Comparison of ENCODE assay signal across 19 cellular contexts in genomic region chr19:13045812-13046211, GRCh38. TPM values are rescaled to one million over a fixed set of nuclear protein-coding genes. Genes with fewer than 3 reads are reported as not detected.
DNase-seq lines count a peak whose midpoint lies in the region; TF ChIP-seq lines count a peak whose summit lies in the region.
"Had no signal": no experiment of that assay in that cellular context is flagged by ENCODE, and none has a peak within 500 bp of the region (broad histone marks: within the 10 kb centered on the region; RNA-seq: fewer than 3 reads in every experiment).

No MANE protein-coding gene starts in this region.

- H3K4me1 ChIP-seq in mammary epithelial cell (ENCODE audit: insufficient read depth, low read length) (peaks cover 29% of the 10 kb centered on the region), mesenchymal stem cell (ENCODE audit: control insufficient read depth, insufficient read depth, low read depth, low read length) (peaks cover 20% of the 10 kb centered on the region), tibial artery (peaks cover 0 to 97% (median 82%) of the 10 kb centered on the region in 4 donors), HAP-1 (no peaks in the 10 kb centered on the region)

- POLR2A ChIA-PET in MCF 10A (lab: Yijun Ruan, JAX) = no interaction called here

- no peak overlapping the region for H3K18ac ChIP-seq in mesenchymal stem cell (ENCODE audit: low read depth in 1 of 2, low read length in 2 of 2)

- peaks cover 11% of the 10 kb centered on the region for H3K4me1 Mint-ChIP-seq in MCF 10A (ENCODE audit: insufficient read depth, unreplicated experiment)

- intact Hi-C loops in MCF 10A (cut with micrococcal nuclease) = no loop called here
- intact Hi-C loops in mammary epithelial cell (cut with micrococcal nuclease) = no loop called here
- intact Hi-C loops in tibial artery (cut with DNase I; ENCODE audit: low total_unique reads) = no loop called here

- H3K9me3 ChIP-seq in mammary epithelial cell (replicated peaks; ENCODE audit: insufficient read depth, low read length) = no peaks in the 10 kb centered on the region
- no peaks in the 10 kb centered on the region for H3K9me3 ChIP-seq in mesenchymal stem cell (ENCODE audit: control insufficient read depth, low read length)
- no peaks in the 10 kb centered on the region for H3K9me3 ChIP-seq in tibial artery
- H3K9me3 ChIP-seq in HAP-1 = no peaks in the 10 kb centered on the region
- H3K9me3 ChIP-seq: BLaER1 had no signal

- no peaks in the 10 kb centered on the region for H3K27me3 ChIP-seq in mammary epithelial cell (ENCODE audit: insufficient read depth, low read length)
- H3K27me3 ChIP-seq in mesenchymal stem cell (ENCODE audit: control insufficient read depth in 1 of 2, insufficient read depth in 1 of 2, low read length in 2 of 2) = no peaks in the 10 kb centered on the region
- no peaks in the 10 kb centered on the region for H3K27me3 ChIP-seq in tibial artery
- H3K27me3 ChIP-seq in HAP-1 (ENCODE audit: low read depth) = no peaks in the 10 kb centered on the region
- H3K27me3 ChIP-seq: BLaER1 had no signal

- H3K27me3 Mint-ChIP-seq in MCF 10A (ENCODE audit: insufficient read depth, unreplicated experiment) = no peaks in the 10 kb centered on the region

- no peak overlapping the region for H3K4ac ChIP-seq in mesenchymal stem cell (ENCODE audit: low read depth in 1 of 2, low read length in 2 of 2)

- CTCF ChIA-PET in MCF 10A (lab: Yijun Ruan, JAX) (interaction anchor here (0.6 to 2.1 kb wide), 4 partner anchors 12 to 80 kb away, joined by 3 to 7 read pairs (median 3); no protein-coding TSS in a partner anchor), mammary epithelial cell (lab: Charles Lee; ENCODE audit: low non-redundant PET) (interaction anchor here (0.6 kb wide), 1 partner anchor 8 kb away, joined by 3 read pairs; no protein-coding TSS in a partner anchor)

- H3K9ac ChIP-seq in mammary epithelial cell (ENCODE audit: insufficient read depth, low read length) = no peak overlapping the region
- no peak overlapping the region for H3K9ac ChIP-seq in mesenchymal stem cell (ENCODE audit: low read length)
- H3K9ac ChIP-seq: BLaER1 had no signal

- H3K36me3 ChIP-seq in mammary epithelial cell (ENCODE audit: insufficient read depth, low read length) (peaks cover 2% of the 10 kb centered on the region), mesenchymal stem cell (ENCODE audit: control insufficient read depth in 1 of 2, insufficient read depth in 2 of 2, low read depth in 1 of 2, low read length in 2 of 2) (peaks cover 3 to 51% of the 10 kb centered on the region in 2 experiments), tibial artery (no peaks in the 10 kb centered on the region), HAP-1 (replicated peaks) (no peaks in the 10 kb centered on the region)

- no peaks in the 10 kb centered on the region for H3K9me3 Mint-ChIP-seq in MCF 10A (ENCODE audit: unreplicated experiment)

- in situ Hi-C loops in mammary epithelial cell (cut with MboI; ENCODE audit: low sequenced_read_pairs in 2 of 2) = no loop called here
- in situ Hi-C loops in HAP-1 (cut with MboI; ENCODE audit: low sequenced_read_pairs) = no loop called here

- H3K27ac Mint-ChIP-seq in MCF 10A (ENCODE audit: low read depth, unreplicated experiment) = peak overlapping the region; percentile 79

- H2AFZ ChIP-seq in mammary epithelial cell (ENCODE audit: low read depth, low read length) = no peak overlapping the region
- H2AFZ ChIP-seq in mesenchymal stem cell (ENCODE audit: low read depth, low read length) = no peak overlapping the region

- peaks cover 9% of the 10 kb centered on the region for H3K36me3 Mint-ChIP-seq in MCF 10A (ENCODE audit: insufficient read depth, unreplicated experiment)

- H3K23ac ChIP-seq in mesenchymal stem cell (ENCODE audit: low read length in 2 of 2) = no peak overlapping the region

- no peak overlapping the region for H4K91ac ChIP-seq in mesenchymal stem cell (ENCODE audit: low read length)

- H2BK15ac ChIP-seq in mesenchymal stem cell (ENCODE audit: low read depth, poor library complexity, severe bottlenecking) = no peak overlapping the region

- no TSS peak for BruUV-seq in MCF 10A (replicated peaks; lab: Mats Ljungman, UMichigan)
- BruUV-seq in mammary epithelial cell (replicated peaks; lab: Mats Ljungman, UMichigan) = no TSS peak

- H3K4me3 Mint-ChIP-seq in MCF 10A (ENCODE audit: unreplicated experiment) = no peak overlapping the region

- peaks cover 76% of the 10 kb centered on the region for H3K79me2 ChIP-seq in mammary epithelial cell (ENCODE audit: insufficient read depth, low read length)

- peak overlapping the region; percentile 26 for H2AK5ac ChIP-seq in mesenchymal stem cell (ENCODE audit: low read length, severe bottlenecking)

- no peak for TF ChIP-seq CTCF in MCF 10A (IDR thresholded peaks at IDR 0.05; ENCODE audit: unreplicated experiment)
- no peak for TF ChIP-seq CTCF in mammary epithelial cell (conservative IDR thresholded peaks at IDR 0.05 in 1 of 2, IDR thresholded peaks at IDR 0.05 in 1 of 2; ENCODE audit: extremely low read depth in 1 of 2, insufficient read depth in 1 of 2, low read depth in 1 of 2, low read length in 2 of 2)
- no peak for TF ChIP-seq CTCF in tibial artery (IDR thresholded peaks at IDR 0.05)

- no peak for DNase-seq in MCF 10A (ENCODE audit: unreplicated experiment)
- DNase-seq in mammary epithelial cell = no peak
- no peak for DNase-seq in mesenchymal stem cell
- DNase-seq in tibial artery = no peak
- DNase-seq in GM19238 (ENCODE audit: insufficient read length, low spot score) = no peak
- no peak for DNase-seq in HAP-1 (ENCODE audit: low spot score in 2 of 2)
- DNase-seq in activated CD4-positive, alpha-beta T cell treated with anti-CD3 and anti-CD28 coated beads, Interleukin-2, amount 50 U/mL, for 1 hour = no peak
- DNase-seq: 8988T, DMS 273 treated with DMSO at 0.1 percent for 48 hours, KG1, NCI-H1105, NCI-H187 treated with DMSO at 0.1 percent for 48 hours, NCI-H2171, NCI-H446 treated with DMSO at 0.1 percent for 48 hours, NCI-H748 treated with DMSO at 0.1 percent for 48 hours, SHP77 treated with DMSO at 0.1 percent for 48 hours had no signal

- no peaks in the 10 kb centered on the region for H4K20me1 ChIP-seq in mammary epithelial cell (ENCODE audit: insufficient read depth, low read length)

- no peak overlapping the region for H3K4me2 ChIP-seq in mammary epithelial cell (ENCODE audit: insufficient read depth, low read depth, low read length)
- H3K4me2 ChIP-seq in mesenchymal stem cell (ENCODE audit: low read length, poor library complexity, severe bottlenecking) = no peak overlapping the region
- H3K4me2 ChIP-seq: BLaER1 had no signal

- H2BK12ac ChIP-seq in mesenchymal stem cell (ENCODE audit: low read length in 2 of 2) = no peak overlapping the region

- H2BK120ac ChIP-seq in mesenchymal stem cell (ENCODE audit: low read depth, low read length) = no peak overlapping the region

- H3K79me1 ChIP-seq in mesenchymal stem cell (replicated peaks; ENCODE audit: low read length, poor library complexity, severe bottlenecking) = no peaks in the 10 kb centered on the region

- no peak overlapping the region for H4K8ac ChIP-seq in mesenchymal stem cell (ENCODE audit: low read length)

- H2BK5ac ChIP-seq in mesenchymal stem cell (ENCODE audit: low read depth, low read length, poor library complexity, severe bottlenecking) = no peak overlapping the region

- H3K4me3 ChIP-seq in mammary epithelial cell (replicated peaks in 1 of 3; ENCODE audit: insufficient read depth in 1 of 3, low read depth in 2 of 3, low read length in 3 of 3) (no peak overlapping the region), mesenchymal stem cell (ENCODE audit: insufficient read depth in 1 of 2, low read depth in 1 of 2, low read length in 2 of 2) (no peak overlapping the region), tibial artery (no peak overlapping the region), HAP-1 (no peak overlapping the region)
- H3K4me3 ChIP-seq: BLaER1 had no signal

- 100% methylated on average over 2 of the region's 4 CpGs for WGBS in mammary epithelial cell (ENCODE audit: low coverage, missing lambda C conversion rate)
- 88% methylated on average over 3 of the region's 4 CpGs for WGBS in mesenchymal stem cell

- dilution Hi-C loops in mammary epithelial cell (cut with HindIII; ENCODE audit: low sequenced_read_pairs) = no loop called here

- H3K27ac ChIP-seq in mammary epithelial cell (ENCODE audit: insufficient read depth, low read depth, low read length) (no peak overlapping the region), cingulate gyrus (ENCODE audit: low read depth, low read length) (peak overlapping the region; percentile 54), mesenchymal stem cell (ENCODE audit: low read length, poor library complexity, severe bottlenecking) (no peak overlapping the region), tibial artery (peak overlapping the region; percentile 88 to 99)
- H3K27ac ChIP-seq: BLaER1 had no signal

- H3K14ac ChIP-seq in mesenchymal stem cell (ENCODE audit: low read length in 2 of 2) = no peak overlapping the region

RNA-seq across cellular contexts. Expression of gene NFIX, which starts 50.5 kb away (rescaled TPM):
- total RNA-seq in MCF 10A (2022) = 26.9 and 27.2 TPM in 2 replicates
- total RNA-seq in mammary epithelial cell = 10 to 100 TPM; 43.2 to 76.1 TPM
- polyA plus RNA-seq in mammary epithelial cell = 24.5 TPM
- polyA minus RNA-seq in mammary epithelial cell = 215 TPM
- 4.6 TPM for polyA plus RNA-seq in mesenchymal stem cell (2013, experiment 1 of 2)
- 4.6 TPM for polyA plus RNA-seq in mesenchymal stem cell (2013, experiment 2 of 2)

RNA-seq across cellular contexts. Expression of gene LYL1, which starts 56.8 kb away (rescaled TPM):
- total RNA-seq in MCF 10A (2022) (not detected in 2 replicates), mammary epithelial cell (not detected)
- not detected for polyA plus RNA-seq in mammary epithelial cell
- polyA minus RNA-seq in mammary epithelial cell = not detected
- 0.68 TPM for polyA plus RNA-seq in mesenchymal stem cell (2013, experiment 1 of 2)
- 0.79 TPM for polyA plus RNA-seq in mesenchymal stem cell (2013, experiment 2 of 2)
- total RNA-seq: M059J had no signal

Comparison
In these comparisons a context has a peak if more than half of its experiments do, and no peak if none do; other contexts are left out.
1. H3K27ac ChIP-seq: peak in cingulate gyrus (single experiment) and tibial artery (2 of 2); none in mammary epithelial cell (single experiment) and mesenchymal stem cell (single experiment).